ENCODE assay signal across 12 cellular contexts in the genomic region with DNA sequence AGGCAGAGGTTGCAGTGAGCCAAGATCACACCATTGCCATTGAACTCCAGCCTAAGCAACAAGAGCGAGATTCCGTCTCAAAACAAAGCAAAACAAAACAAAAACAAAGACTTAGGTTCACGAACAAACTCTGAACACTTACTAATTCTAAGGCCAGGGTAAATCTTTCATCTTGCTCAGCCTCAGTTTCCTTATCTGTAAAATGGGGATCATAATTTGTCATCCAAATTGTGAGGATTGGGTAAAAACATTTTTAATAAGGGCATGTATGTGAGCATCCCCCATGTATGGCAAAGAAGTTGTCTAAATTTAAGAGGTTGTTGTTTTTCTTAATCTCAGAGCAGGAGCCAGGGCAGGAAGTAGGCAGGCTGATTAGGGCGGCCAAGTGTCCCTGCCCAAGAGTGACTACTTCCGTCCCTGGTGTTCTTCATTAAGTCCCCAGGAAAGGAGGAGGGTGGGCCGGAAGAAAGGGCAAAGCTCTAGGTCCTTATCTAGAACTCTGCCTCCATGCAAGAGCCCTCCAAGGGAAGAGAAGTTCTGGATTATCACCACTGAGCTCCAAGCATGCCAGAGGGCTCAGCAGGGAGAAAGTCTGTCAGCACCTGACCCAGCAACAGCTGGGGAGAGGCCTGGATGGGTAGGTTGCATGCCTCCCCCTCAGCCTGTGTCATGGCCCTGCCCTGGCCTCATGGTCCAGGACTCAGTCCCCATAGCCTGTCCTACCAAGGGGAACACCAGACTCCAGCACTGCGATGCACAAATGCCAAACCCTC. TPM values are rescaled to one million over a fixed set of nuclear protein-coding genes. Genes with fewer than 3 reads are reported as not detected.
A peak's percentile ranks its signal among the peaks of the same experiment; 100 is the strongest.
DNase-seq lines count a peak whose midpoint lies in the region; ATAC-seq lines count a peak whose summit lies in the region.
"Had no signal": no experiment of that assay in that cellular context is flagged by ENCODE, and none has a peak within 500 bp of the region (broad histone marks: within the 10 kb centered on the region; RNA-seq: fewer than 3 reads in every experiment).

No MANE protein-coding gene starts in this region.

- no peaks in the 10 kb centered on the region for H3K4me1 ChIP-seq in neuronal stem cell (ENCODE audit: control insufficient read depth in 2 of 2, insufficient read depth in 1 of 2, low read depth in 1 of 2, low read length in 2 of 2)

- peak overlapping the region; percentile 61 for H3K18ac ChIP-seq in neuronal stem cell (ENCODE audit: low read length)

- H2BK12ac ChIP-seq in neuronal stem cell (ENCODE audit: low read length): no peak overlapping the region

- H2AFZ ChIP-seq in neuronal stem cell (ENCODE audit: low read length): no peak overlapping the region

- no peaks in the 10 kb centered on the region for H3K36me3 ChIP-seq in neuronal stem cell (replicated peaks in 1 of 2; ENCODE audit: control insufficient read depth in 2 of 2, insufficient read depth in 2 of 2, low read length in 2 of 2)

- POLR2A ChIA-PET in T-cell (lab: Charles Lee): no interaction called here

- H3K4me3 Mint-ChIP-seq in T-cell: no peak overlapping the region

- no peaks in the 10 kb centered on the region for H3K79me1 ChIP-seq in neuronal stem cell (ENCODE audit: low read depth, low read length)

- no peak overlapping the region for H3K27ac Mint-ChIP-seq in T-cell

- H3K27me3 ChIP-seq in neuronal stem cell (ENCODE audit: control insufficient read depth in 3 of 3, insufficient read depth in 3 of 3, low read depth in 1 of 3, low read length in 3 of 3): no peaks in the 10 kb centered on the region

- no peak overlapping the region for H2BK120ac ChIP-seq in neuronal stem cell (ENCODE audit: low read depth, low read length)

- no peak overlapping the region for H2BK15ac ChIP-seq in neuronal stem cell (ENCODE audit: low read length)

- no peak overlapping the region for H3K4me2 ChIP-seq in neuronal stem cell (ENCODE audit: insufficient read depth, low read length, poor library complexity, severe bottlenecking)

- DNase-seq in GF-D8 (lab: John Stamatoyannopoulos, UW): peak; percentile 26
- DNase-seq in T-cell: peak in 7 of 34 experiments; percentile 1 to 15 (median 6)
- DNase-seq in left cardiac atrium: peak; percentile 74
- DNase-seq in neuronal stem cell (ENCODE audit: low spot score): no peak
- DNase-seq in GM03348 (ENCODE audit: low spot score): no peak
- no peak for DNase-seq in NCI-H748 treated with DMSO at 0.1 percent for 48 hours (lab: John Stamatoyannopoulos, UW)
- no peak for DNase-seq in NAMALWA (ENCODE audit: low spot score)
- no peak for DNase-seq in kidney glomerular epithelial cell (lab: John Stamatoyannopoulos, UW)
- DNase-seq: COR-L47; H7; NCI-H2029; stimulated activated naive CD4-positive, alpha-beta T cell had no signal

- no peak overlapping the region for H3K23ac ChIP-seq in neuronal stem cell (ENCODE audit: low read depth, low read length, poor library complexity)

- no peak overlapping the region for H3K4me3 ChIP-seq in neuronal stem cell (ENCODE audit: low read length in 2 of 2)

- no peak overlapping the region for H4K91ac ChIP-seq in neuronal stem cell (ENCODE audit: low read depth, low read length, poor library complexity)

- no peak overlapping the region for H2BK5ac ChIP-seq in neuronal stem cell (ENCODE audit: low read length)

- H4K8ac ChIP-seq in neuronal stem cell (ENCODE audit: low read depth, low read length): no peak overlapping the region

- CTCF ChIA-PET in T-cell (lab: Charles Lee): interaction anchor here in 1 of 2 donors (1.7 kb wide), 1 partner anchor 137 kb away, joined by 4 read pairs; no protein-coding TSS in a partner anchor

- no peaks in the 10 kb centered on the region for H3K9me3 Mint-ChIP-seq in T-cell

- ATAC-seq in T-cell (replicated peaks in 1 of 4) (peak in 3 of 4 experiments; percentile 37 to 61 (median 58)), left cardiac atrium (peak; percentile 51 to 72)

- no CpG with 5 or more reads among the region's 7 CpGs for WGBS in neuronal stem cell (ENCODE audit: extremely low coverage in 2 of 2, insufficient read length in 2 of 2, insufficient replicate concordance in 1 of 2), 2 donors

- H3K9me3 ChIP-seq in neuronal stem cell (replicated peaks in 1 of 2; ENCODE audit: control insufficient read depth in 2 of 2, insufficient read depth in 1 of 2, low read depth in 1 of 2, low read length in 2 of 2): peaks cover 0 to 3% of the 10 kb centered on the region in 2 donors

- no peak overlapping the region for H3K4ac ChIP-seq in neuronal stem cell (ENCODE audit: low read length)

- no peak overlapping the region for H3K14ac ChIP-seq in neuronal stem cell (ENCODE audit: low read length)

- H3K4me1 Mint-ChIP-seq in T-cell: peaks cover 0 to 18% (median 3%) of the 10 kb centered on the region in 3 donors

- no peaks in the 10 kb centered on the region for H3K36me3 Mint-ChIP-seq in T-cell

- intact Hi-C loops in left cardiac atrium (cut with DNase I): loop anchor here (1.0 to 10.0 kb wide), 3 partner anchors 25 to 49 kb away; partner anchors contain the start of gene CLIC4 (in 2 of the 2)

- no peak overlapping the region for H3K9ac ChIP-seq in neuronal stem cell (ENCODE audit: low read depth, low read length, poor library complexity)

- peak overlapping the region; percentile 82 for H2AK5ac ChIP-seq in neuronal stem cell (ENCODE audit: low read depth, low read length)

- H3K27ac ChIP-seq in neuronal stem cell (replicated peaks; ENCODE audit: low read length): no peak overlapping the region

- peaks cover 0 to 9% of the 10 kb centered on the region in 2 donors for H3K27me3 Mint-ChIP-seq in T-cell

RNA-seq across cellular contexts. Expression of gene CLIC4, which starts 49.9 kb away (rescaled TPM):
- total RNA-seq in T-cell (1 to 10 TPM in 4 of 5 donors, under 1 TPM in 1; 0.75 to 9.1 (median 5.5) TPM), left cardiac atrium (100 to 1,000 TPM; 164 to 263 TPM)
- 102 TPM for polyA plus RNA-seq in neuronal stem cell (2013, experiment 1 of 2)
- 104 TPM for polyA plus RNA-seq in neuronal stem cell (2013, experiment 2 of 2)

RNA-seq across cellular contexts. Expression of gene SRRM1, which starts 52.3 kb away (rescaled TPM):
- total RNA-seq in T-cell: 100 to 1,000 TPM; 158 to 303 (median 181) TPM
- 10 to 100 TPM; 60.4 to 89.9 TPM for total RNA-seq in left cardiac atrium
- polyA plus RNA-seq in neuronal stem cell (2013, experiment 1 of 2): 388 TPM
- polyA plus RNA-seq in neuronal stem cell (2013, experiment 2 of 2): 405 TPM

Comparison
In these comparisons a context has a peak if more than half of its experiments do, and no peak if none do; other contexts are left out.
1. DNase-seq: peak in GF-D8 (single experiment) and left cardiac atrium (single experiment); none in neuronal stem cell (single experiment), GM03348 (single experiment), NCI-H748 treated with DMSO at 0.1 percent for 48 hours (single experiment), NAMALWA (single experiment) and kidney glomerular epithelial cell (single experiment).
2. RNA of gene CLIC4, which starts 49.9 kb away (total RNA-seq): 164 to 263 TPM in left cardiac atrium; 0.75 to 9.1 TPM in T-cell; every median in the first group is over 10 times any median in the second.